In genomic region chr2:27716301-27717069, GRCh38 we compare ENCODE assay signal across 1 cellular context.
TF ChIP-seq lines count a peak whose summit lies in the region.

No MANE protein-coding gene starts in this region.

TF ChIP-seq in GM12878, 131 proteins besides CTCF, POLR2A, EP300 and RAD21:
- TF ChIP-seq FOXK2 (IDR thresholded peaks at IDR 0.05) (no peak), WRNIP1 (IDR thresholded peaks at IDR 0.05; ENCODE audit: borderline replicate concordance, low read depth, low read length) (no peak), HDAC2 (IDR thresholded peaks at IDR 0.05) (no peak), ELK1 (IDR thresholded peaks at IDR 0.05; ENCODE audit: low read depth, low read length) (no peak), ATF2 (IDR thresholded peaks at IDR 0.05; ENCODE audit: low read length) (no peak), CHD1 (IDR thresholded peaks at IDR 0.05; ENCODE audit: low read depth, low read length) (no peak), RB1 (IDR thresholded peaks at IDR 0.05; ENCODE audit: borderline replicate concordance) (no peak), KLF5 (IDR thresholded peaks at IDR 0.05; ENCODE audit: partially characterized antibody) (no peak), PAX8 (IDR thresholded peaks at IDR 0.05) (no peak), EGR1 (IDR thresholded peaks at IDR 0.05; ENCODE audit: borderline replicate concordance in 1 of 2, low read depth in 2 of 2, low read length in 2 of 2) (no peak), KDM1A (IDR thresholded peaks at IDR 0.05; ENCODE audit: borderline replicate concordance) (no peak), ETV6 (conservative IDR thresholded peaks at IDR 0.05 in 1 of 2, IDR thresholded peaks at IDR 0.05 in 1 of 2; ENCODE audit: borderline replicate concordance in 1 of 2, low read depth in 1 of 2) (no peak), ZBTB4 (CRISPR knock-in tag; IDR thresholded peaks at IDR 0.05) (no peak), ESRRA (IDR thresholded peaks at IDR 0.05; ENCODE audit: low read length) (no peak), ZSCAN29 (IDR thresholded peaks at IDR 0.05) (no peak), LARP7 (IDR thresholded peaks at IDR 0.05) (no peak), HDAC6 (IDR thresholded peaks at IDR 0.05; ENCODE audit: unreplicated experiment) (no peak), BCL3 (IDR thresholded peaks at IDR 0.05; ENCODE audit: borderline replicate concordance, insufficient read depth, low read depth, low read length, poor library complexity, severe bottlenecking) (no peak), EED (IDR thresholded peaks at IDR 0.05; ENCODE audit: low read depth) (no peak), RELB (IDR thresholded peaks at IDR 0.05; ENCODE audit: low read depth) (no peak)
